In genomic region chrX:41705042-41705441, GRCh38 we compare ENCODE assay signal across 29 cellular contexts. TPM values are rescaled to one million over a fixed set of nuclear protein-coding genes. Genes with fewer than 3 reads are reported as not detected.
DNase-seq lines count a peak whose midpoint lies in the region; ATAC-seq and TF ChIP-seq lines count a peak whose summit lies in the region.
"Had no signal": no experiment of that assay in that cellular context is flagged by ENCODE, and none has a peak within 500 bp of the region (broad histone marks: within the 10 kb centered on the region; RNA-seq: fewer than 3 reads in every experiment).

No MANE protein-coding gene starts in this region.

- no peaks in the 10 kb centered on the region for H3K36me3 ChIP-seq in left ventricle myocardium inferior
- H3K36me3 ChIP-seq in heart right ventricle = no peaks in the 10 kb centered on the region
- H3K36me3 ChIP-seq: SJCRH30, stomach, transverse colon had no signal

- H3K9me3 Mint-ChIP-seq in activated B cell treated with CpG ODN at 0.5 μM for 24 hours = no peaks in the 10 kb centered on the region
- H3K9me3 Mint-ChIP-seq in activated CD4-positive, alpha-beta memory T cell treated with anti-CD3 and anti-CD28 coated beads for 36 hours = no peaks in the 10 kb centered on the region
- H3K9me3 Mint-ChIP-seq: activated CD4-positive, alpha-beta memory T cell treated with anti-CD3 and anti-CD28 coated beads, Interleukin-2, amount 10 ng/mL, durations not matched to agents 7 days and 5 days; activated T-cell treated with anti-CD3 and anti-CD28 coated beads, Interleukin-2, amount 50 U/mL, for 24 hours had no signal

- intact Hi-C loops in left ventricle myocardium inferior (cut with micrococcal nuclease) (no loop called here), heart right ventricle (cut with DNase I) (no loop called here), activated B cell treated with CpG ODN at 0.5 μM for 24 hours (cut with micrococcal nuclease) (loop anchor here (2.0 kb wide), 1 partner anchor 16 kb away; the partner anchor contains the start of gene GPR34)
- intact Hi-C loops in activated CD4-positive, alpha-beta memory T cell treated with anti-CD3 and anti-CD28 coated beads for 36 hours (cut with micrococcal nuclease) = no loop called here

- H3K27me3 Mint-ChIP-seq in activated B cell treated with CpG ODN at 0.5 μM for 24 hours = no peaks in the 10 kb centered on the region
- H3K27me3 Mint-ChIP-seq in activated CD4-positive, alpha-beta memory T cell treated with anti-CD3 and anti-CD28 coated beads for 36 hours = no peaks in the 10 kb centered on the region
- H3K27me3 Mint-ChIP-seq: activated CD4-positive, alpha-beta memory T cell treated with anti-CD3 and anti-CD28 coated beads, Interleukin-2, amount 10 ng/mL, durations not matched to agents 7 days and 5 days had no signal

- no peaks in the 10 kb centered on the region for H3K4me1 ChIP-seq in left ventricle myocardium inferior
- H3K4me1 ChIP-seq in heart right ventricle = peaks cover 0 to 29% (median 0%) of the 10 kb centered on the region in 9 donors
- H3K4me1 ChIP-seq: SJCRH30, stomach, transverse colon had no signal

- 100% methylated on average over 1 of the region's 1 CpG for WGBS in heart right ventricle, 2 donors

- DNase-seq in left ventricle myocardium inferior (no peak), heart right ventricle (no peak), activated B cell treated with CpG ODN at 0.5 μM for 24 hours (no peak)
- DNase-seq in activated CD4-positive, alpha-beta memory T cell treated with anti-CD3 and anti-CD28 coated beads for 36 hours = no peak
- DNase-seq in stimulated activated CD4-positive, alpha-beta T cell treated with anti-CD3 and anti-CD28 coated beads, Interleukin-4, amount 100 ng/mL, for 24 hours = no peak
- DNase-seq: ACHN; activated CD4-positive, alpha-beta memory T cell treated with anti-CD3 and anti-CD28 coated beads, Interleukin-2, amount 10 ng/mL, durations not matched to agents 7 days and 5 days; activated naive CD4-positive, alpha-beta T cell treated with anti-CD3 and anti-CD28 coated beads, Interleukin-2, amount 50 U/mL, for 16 hours; activated T-cell treated with anti-CD3 and anti-CD28 coated beads, Interleukin-2, amount 50 U/mL, for 24 hours; effector memory CD4-positive, alpha-beta T cell; GM23248; hippocampal formation; NCI-H1105; NCI-H2029; NCI-H446 treated with DMSO at 0.1 percent for 48 hours; SJCRH30; stimulated activated CD4-positive, alpha-beta T cell treated with anti-CD3 and anti-CD28 coated beads, Interleukin-2, amount 100 ng/mL, for 48 hours; stomach; transverse colon had no signal

- ATAC-seq in heart right ventricle = no peak
- ATAC-seq in activated B cell treated with CpG ODN at 0.5 μM for 24 hours (ENCODE audit: low read depth) = no peak
- no peak for ATAC-seq in HG03520 (IDR thresholded peaks at IDR 0.05; ENCODE audit: unreplicated experiment)
- no peak for ATAC-seq in HG02870 (IDR thresholded peaks at IDR 0.05; ENCODE audit: unreplicated experiment)
- ATAC-seq: esophagus mucosa had no signal

- no peaks in the 10 kb centered on the region for H3K36me3 Mint-ChIP-seq in activated B cell treated with CpG ODN at 0.5 μM for 24 hours (ENCODE audit: low read depth)
- no peaks in the 10 kb centered on the region for H3K36me3 Mint-ChIP-seq in activated CD4-positive, alpha-beta memory T cell treated with anti-CD3 and anti-CD28 coated beads for 36 hours

- H3K4me1 Mint-ChIP-seq in activated B cell treated with CpG ODN at 0.5 μM for 24 hours = peaks cover 55% of the 10 kb centered on the region
- H3K4me1 Mint-ChIP-seq in activated CD4-positive, alpha-beta memory T cell treated with anti-CD3 and anti-CD28 coated beads for 36 hours (ENCODE audit: low read depth) = peaks cover 45% of the 10 kb centered on the region

- peak overlapping the region; percentile 33 for H3K27ac ChIP-seq in left ventricle myocardium inferior (replicated peaks)
- H3K27ac ChIP-seq in heart right ventricle = peak overlapping the region in 1 of 10 donors; percentile 73
- peak overlapping the region; percentile 46 for H3K27ac ChIP-seq in layer of hippocampus (ENCODE audit: low read depth, low read length)
- H3K27ac ChIP-seq: C4-2B, GM23248, SJCRH30 had no signal

- POLR2A ChIA-PET in activated B cell treated with CpG ODN at 0.5 μM for 24 hours (lab: Charles Lee) = interaction anchor here (1.4 to 2.1 kb wide), 2 partner anchors 15 to 109 kb away, joined by 4 to 14 read pairs; no protein-coding TSS in a partner anchor
- POLR2A ChIA-PET in activated CD4-positive, alpha-beta memory T cell treated with anti-CD3 and anti-CD28 coated beads for 36 hours (lab: Charles Lee) = no interaction called here

- H3K9me3 ChIP-seq in left ventricle myocardium inferior (replicated peaks) = no peaks in the 10 kb centered on the region
- H3K9me3 ChIP-seq in heart right ventricle = no peaks in the 10 kb centered on the region
- H3K9me3 ChIP-seq: SJCRH30, stomach, transverse colon had no signal

- CTCF ChIA-PET in activated B cell treated with CpG ODN at 0.5 μM for 24 hours (lab: Charles Lee) = interaction anchor here (2.4 kb wide), 1 partner anchor 15 kb away, joined by 5 read pairs; no protein-coding TSS in a partner anchor
- CTCF ChIA-PET in activated CD4-positive, alpha-beta memory T cell treated with anti-CD3 and anti-CD28 coated beads for 36 hours (lab: Charles Lee) = no interaction called here

- H3K27me3 ChIP-seq in left ventricle myocardium inferior (ENCODE audit: low read depth) (no peaks in the 10 kb centered on the region), heart right ventricle (no peaks in the 10 kb centered on the region), layer of hippocampus (ENCODE audit: control insufficient read depth, insufficient read depth, low read length) (no peaks in the 10 kb centered on the region)
- H3K27me3 ChIP-seq: SJCRH30, stomach, transverse colon had no signal

- TF ChIP-seq CTCF in left ventricle myocardium inferior (IDR thresholded peaks at IDR 0.05; ENCODE audit: borderline replicate concordance) (no peak), heart right ventricle (IDR thresholded peaks at IDR 0.05) (no peak), activated B cell treated with CpG ODN at 0.5 μM for 24 hours (IDR thresholded peaks at IDR 0.05) (no peak)

- peak overlapping the region; percentile 89 for H3K27ac Mint-ChIP-seq in activated B cell treated with CpG ODN at 0.5 μM for 24 hours
- no peak overlapping the region for H3K27ac Mint-ChIP-seq in activated CD4-positive, alpha-beta memory T cell treated with anti-CD3 and anti-CD28 coated beads for 36 hours

- no peak overlapping the region for H3K4me3 Mint-ChIP-seq in activated B cell treated with CpG ODN at 0.5 μM for 24 hours
- no peak overlapping the region for H3K4me3 Mint-ChIP-seq in activated CD4-positive, alpha-beta memory T cell treated with anti-CD3 and anti-CD28 coated beads for 36 hours
- H3K4me3 Mint-ChIP-seq: activated CD4-positive, alpha-beta memory T cell treated with anti-CD3 and anti-CD28 coated beads, Interleukin-2, amount 10 ng/mL, durations not matched to agents 7 days and 5 days; activated T-cell treated with anti-CD3 and anti-CD28 coated beads, Interleukin-2, amount 50 U/mL, for 24 hours had no signal

- H3K4me3 ChIP-seq in left ventricle myocardium inferior (no peak overlapping the region), heart right ventricle (no peak overlapping the region)
- H3K4me3 ChIP-seq: GM23248, SJCRH30, skin epidermis, stomach, transverse colon had no signal

RNA-seq across cellular contexts. Expression of gene GPR34, which starts 16.3 kb away (rescaled TPM):
- total RNA-seq in left ventricle myocardium inferior = 6.2 TPM
- total RNA-seq in heart right ventricle = 1 to 10 TPM; 1.0 to 9.8 (median 3.7) TPM
- 1 to 10 TPM; 2.2 to 2.4 TPM for polyA plus RNA-seq in heart right ventricle
- total RNA-seq in activated B cell treated with CpG ODN at 0.5 μM for 24 hours = 0.24 and 0.42 TPM in 2 replicates
- total RNA-seq in activated CD4-positive, alpha-beta memory T cell treated with anti-CD3 and anti-CD28 coated beads for 36 hours = under 1 TPM; 0.24 to 0.36 TPM
- total RNA-seq: activated CD4-positive, alpha-beta memory T cell treated with anti-CD3 and anti-CD28 coated beads, Interleukin-2, amount 10 ng/mL, durations not matched to agents 7 days and 5 days; astrocyte; GM23248; SJCRH30; T-helper 2 cell treated with Interferon-gamma antibody and Interleukin-4, amounts not matched to agents 100 ng/mL and 5 ng/mL, for 36 hours had no signal

RNA-seq across cellular contexts. Expression of gene GPR82, which starts 18.9 kb away (rescaled TPM):
- total RNA-seq in left ventricle myocardium inferior (0.19 TPM), heart right ventricle (under 1 TPM in 3 of 10 donors, not detected in 7; 0.09 to 0.36 (median 0.25) TPM), activated B cell treated with CpG ODN at 0.5 μM for 24 hours (0.32 and 0.35 TPM in 2 replicates)
- polyA plus RNA-seq in heart right ventricle = under 1 TPM in 1 of 2 donors, not detected in 1; 0.06 TPM
- under 1 TPM; 0.07 to 0.19 TPM for total RNA-seq in activated CD4-positive, alpha-beta memory T cell treated with anti-CD3 and anti-CD28 coated beads for 36 hours
- total RNA-seq: activated CD4-positive, alpha-beta memory T cell treated with anti-CD3 and anti-CD28 coated beads, Interleukin-2, amount 10 ng/mL, durations not matched to agents 7 days and 5 days; astrocyte; cerebellum; frontal cortex; GM23248; SJCRH30 had no signal
